In genomic region chr11:69674886-69675714, GRCh38 we compare ENCODE assay signal across 8 cellular contexts. TPM values are rescaled to one million over a fixed set of nuclear protein-coding genes. Genes with fewer than 3 reads are reported as not detected.
A peak's percentile ranks its signal among the peaks of the same experiment; 100 is the strongest.
DNase-seq lines count a peak whose midpoint lies in the region; ATAC-seq, FAIRE-seq and TF ChIP-seq lines count a peak whose summit lies in the region.

A gene with protein sequence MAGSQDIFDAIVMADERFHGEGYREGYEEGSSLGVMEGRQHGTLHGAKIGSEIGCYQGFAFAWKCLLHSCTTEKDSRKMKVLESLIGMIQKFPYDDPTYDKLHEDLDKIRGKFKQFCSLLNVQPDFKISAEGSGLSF (minus strand): TSS chr11:69675353. CDS start chr11:69675239, 114 bp downstream.

- H3K27me3 ChIP-seq in left ventricle myocardium inferior (ENCODE audit: low read depth) = no peaks in the 10 kb centered on the region
- H3K27me3 ChIP-seq in upper lobe of right lung = no peaks in the 10 kb centered on the region

- peaks cover 28% of the 10 kb centered on the region for H3K36me3 ChIP-seq in left ventricle myocardium inferior
- peaks cover 26% of the 10 kb centered on the region for H3K36me3 ChIP-seq in upper lobe of right lung

- peak; percentile 85 for ATAC-seq in HG02870 (IDR thresholded peaks at IDR 0.05; ENCODE audit: unreplicated experiment)
- ATAC-seq in T-helper 17 cell = peak; percentile 92
- ATAC-seq in upper lobe of right lung = peak; percentile 100

- H3K27me3 Mint-ChIP-seq in T-helper 17 cell = no peaks in the 10 kb centered on the region
- no peaks in the 10 kb centered on the region for H3K27me3 Mint-ChIP-seq in progenitor cell of endocrine pancreas

- H3K4me3 ChIP-seq in left ventricle myocardium inferior (peak within 1 kb of the TSS; percentile 92), upper lobe of right lung (peak within 1 kb of the TSS; percentile 100)

- FAIRE-seq in GM12892 (lab: Jason Lieb, UNC) = peak; percentile 100

- peaks cover 41% of the 10 kb centered on the region for H3K4me1 ChIP-seq in left ventricle myocardium inferior
- peaks cover 10% of the 10 kb centered on the region for H3K4me1 ChIP-seq in upper lobe of right lung

- H3K27ac ChIP-seq in left ventricle myocardium inferior (replicated peaks) = peak within 1 kb of the TSS; percentile 88
- H3K27ac ChIP-seq in upper lobe of right lung = peak within 1 kb of the TSS; percentile 89

- H3K36me3 Mint-ChIP-seq in T-helper 17 cell (ENCODE audit: low read depth) (no peaks in the 10 kb centered on the region), progenitor cell of endocrine pancreas (ENCODE audit: insufficient read depth) (peaks cover 5% of the 10 kb centered on the region)

- no peaks in the 10 kb centered on the region for H3K9me3 Mint-ChIP-seq in progenitor cell of endocrine pancreas (ENCODE audit: low read depth)

- TF ChIP-seq CTCF in left ventricle myocardium inferior (IDR thresholded peaks at IDR 0.05; ENCODE audit: borderline replicate concordance) (peak; percentile 11), progenitor cell of endocrine pancreas (IDR thresholded peaks at IDR 0.05; ENCODE audit: unreplicated experiment) (peak; percentile 12), upper lobe of right lung (IDR thresholded peaks at IDR 0.05) (no peak)

- H3K4me3 Mint-ChIP-seq in T-helper 17 cell (peak within 1 kb of the TSS; percentile 94), progenitor cell of endocrine pancreas (ENCODE audit: low read depth) (peak within 1 kb of the TSS; percentile 94)

- intact Hi-C loops in left ventricle myocardium inferior (cut with micrococcal nuclease) (no loop called here), upper lobe of right lung (cut with DNase I) (no loop called here)

- H3K4me1 Mint-ChIP-seq in T-helper 17 cell = peaks cover 28% of the 10 kb centered on the region
- H3K4me1 Mint-ChIP-seq in progenitor cell of endocrine pancreas (ENCODE audit: low read depth) = peaks cover 9% of the 10 kb centered on the region

- TF ChIP-seq POLR2A in GM12892 (IDR thresholded peaks at IDR 0.05; ENCODE audit: low read depth, low read length) = peak; percentile 96

- no peaks in the 10 kb centered on the region for H3K9me3 ChIP-seq in T-helper 17 cell (ENCODE audit: control insufficient read depth, low read length, poor library complexity, severe bottlenecking)
- no peaks in the 10 kb centered on the region for H3K9me3 ChIP-seq in left ventricle myocardium inferior (replicated peaks)
- no peaks in the 10 kb centered on the region for H3K9me3 ChIP-seq in upper lobe of right lung

- H3K27ac Mint-ChIP-seq in T-helper 17 cell (peak within 1 kb of the TSS; percentile 91), progenitor cell of endocrine pancreas (peak within 1 kb of the TSS; percentile 94)

- DNase-seq in GM12892 (ENCODE audit: insufficient read length) (peak; percentile 96), NCI-H187 (lab: John Stamatoyannopoulos, UW) (peak; percentile 86 to 97), T-helper 17 cell (peak; percentile 89 to 91 (median 91)), amygdala (lab: John Stamatoyannopoulos, UW) (peak; percentile 48 to 97 (median 90)), left ventricle myocardium inferior (peak; percentile 97), progenitor cell of endocrine pancreas (ENCODE audit: low spot score, unreplicated experiment) (peak; percentile 96), upper lobe of right lung (peak; percentile 98)

RNA-seq across cellular contexts. Expression of the gene that starts here (rescaled TPM):
- 9.1 TPM for polyA plus RNA-seq in GM12892 (2012; ENCODE audit: missing spikeins)
- total RNA-seq in T-helper 17 cell (10 to 100 TPM; 33.4 to 43.2 TPM), left ventricle myocardium inferior (8.9 TPM), progenitor cell of endocrine pancreas (28.5 and 33.4 TPM in 2 replicates), upper lobe of right lung (25.7 TPM)

Comparison
In these comparisons a context has a peak if more than half of its experiments do, and no peak if none do; other contexts are left out.
1. Peak in every context shown above with its lines: DNase-seq, ATAC-seq, H3K4me3 ChIP-seq and H3K27ac ChIP-seq.